20 cellular contexts compared by ENCODE assay signal in genomic region chr12:68825569-68826217, GRCh38. TPM values are rescaled to one million over a fixed set of nuclear protein-coding genes. Genes with fewer than 3 reads are reported as not detected.
DNase-seq lines count a peak whose midpoint lies in the region; ATAC-seq and TF ChIP-seq lines count a peak whose summit lies in the region.
"Had no signal": no experiment of that assay in that cellular context is flagged by ENCODE, and none has a peak within 500 bp of the region (broad histone marks: within the 10 kb centered on the region; RNA-seq: fewer than 3 reads in every experiment).

No MANE protein-coding gene starts in this region.

- no peak overlapping the region for H3K4me3 Mint-ChIP-seq in activated CD8-positive, alpha-beta memory T cell treated with anti-CD3 and anti-CD28 coated beads, Interleukin-2, amount 10 ng/mL, durations not matched to agents 7 days and 5 days
- no peak overlapping the region for H3K4me3 Mint-ChIP-seq in CD8-positive, alpha-beta T cell
- no peak overlapping the region for H3K4me3 Mint-ChIP-seq in activated T-helper 2 cell treated with anti-CD3 and anti-CD28 coated beads, Interferon-gamma antibody, Interleukin-2, Interleukin-4, amounts not matched to agents 10 μg/mL and 5 μg/mL and 100 μg/mL, durations not matched to agents 14 hours and 24 hours and 36 hours (ENCODE audit: low read depth)
- H3K4me3 Mint-ChIP-seq in naive thymus-derived CD8-positive, alpha-beta T cell = no peak overlapping the region
- H3K4me3 Mint-ChIP-seq in Caco-2 (ENCODE audit: unreplicated experiment) = no peak overlapping the region

- TF ChIP-seq POLR2A in sigmoid colon (IDR thresholded peaks at IDR 0.05) = no peak

- no peaks in the 10 kb centered on the region for H3K27me3 Mint-ChIP-seq in activated CD8-positive, alpha-beta memory T cell treated with anti-CD3 and anti-CD28 coated beads, Interleukin-2, amount 10 ng/mL, durations not matched to agents 7 days and 5 days
- H3K27me3 Mint-ChIP-seq in CD8-positive, alpha-beta T cell (ENCODE audit: low read depth) = no peaks in the 10 kb centered on the region
- H3K27me3 Mint-ChIP-seq in activated T-helper 2 cell treated with anti-CD3 and anti-CD28 coated beads, Interferon-gamma antibody, Interleukin-2, Interleukin-4, amounts not matched to agents 10 μg/mL and 5 μg/mL and 100 μg/mL, durations not matched to agents 14 hours and 24 hours and 36 hours (ENCODE audit: low read depth) = no peaks in the 10 kb centered on the region
- H3K27me3 Mint-ChIP-seq in naive thymus-derived CD8-positive, alpha-beta T cell = no peaks in the 10 kb centered on the region
- no peaks in the 10 kb centered on the region for H3K27me3 Mint-ChIP-seq in Caco-2 (ENCODE audit: insufficient read depth, unreplicated experiment)

- no peak overlapping the region for H3K27ac ChIP-seq in CD8-positive, alpha-beta T cell (ENCODE audit: low read depth, low read length)
- H3K27ac ChIP-seq in sigmoid colon = no peak overlapping the region
- H3K27ac ChIP-seq: ovary, testis had no signal

- no TSS peak for BruUV-seq in Caco-2 (replicated peaks; lab: Mats Ljungman, UMichigan)

- intact Hi-C loops in CD8-positive, alpha-beta T cell (cut with DNase I, micrococcal nuclease) = loop anchor here in 1 of 2 experiments (10.0 kb wide), 1 partner anchor 539 kb away; no protein-coding TSS in a partner anchor
- intact Hi-C loops in activated T-helper 2 cell treated with anti-CD3 and anti-CD28 coated beads, Interferon-gamma antibody, Interleukin-2, Interleukin-4, amounts not matched to agents 10 μg/mL and 5 μg/mL and 100 μg/mL, durations not matched to agents 14 hours and 24 hours and 36 hours (cut with micrococcal nuclease) = loop anchor here (2.0 kb wide), 1 partner anchor 17 kb away; the partner anchor contains the start of gene MDM2
- intact Hi-C loops in sigmoid colon (cut with DNase I) (no loop called here), Caco-2 (cut with micrococcal nuclease; ENCODE audit: unreplicated experiment) (no loop called here)

- no peaks in the 10 kb centered on the region for H3K4me1 ChIP-seq in CD8-positive, alpha-beta T cell (ENCODE audit: insufficient read depth, low read length)
- no peaks in the 10 kb centered on the region for H3K4me1 ChIP-seq in sigmoid colon
- H3K4me1 ChIP-seq in Caco-2 = no peaks in the 10 kb centered on the region
- H3K4me1 ChIP-seq: testis had no signal

- H3K27ac Mint-ChIP-seq in activated CD8-positive, alpha-beta memory T cell treated with anti-CD3 and anti-CD28 coated beads, Interleukin-2, amount 10 ng/mL, durations not matched to agents 7 days and 5 days = peak overlapping the region; percentile 28
- H3K27ac Mint-ChIP-seq in CD8-positive, alpha-beta T cell = peak overlapping the region; percentile 77
- H3K27ac Mint-ChIP-seq in activated T-helper 2 cell treated with anti-CD3 and anti-CD28 coated beads, Interferon-gamma antibody, Interleukin-2, Interleukin-4, amounts not matched to agents 10 μg/mL and 5 μg/mL and 100 μg/mL, durations not matched to agents 14 hours and 24 hours and 36 hours = peak overlapping the region; percentile 44
- H3K27ac Mint-ChIP-seq in naive thymus-derived CD8-positive, alpha-beta T cell = peak overlapping the region in 8 of 10 donors; percentile 7 to 87 (median 58)
- H3K27ac Mint-ChIP-seq in Caco-2 (ENCODE audit: unreplicated experiment) = no peak overlapping the region

- peaks cover 53% of the 10 kb centered on the region for H3K36me3 Mint-ChIP-seq in activated CD8-positive, alpha-beta memory T cell treated with anti-CD3 and anti-CD28 coated beads, Interleukin-2, amount 10 ng/mL, durations not matched to agents 7 days and 5 days
- peaks cover 69% of the 10 kb centered on the region for H3K36me3 Mint-ChIP-seq in CD8-positive, alpha-beta T cell
- peaks cover 79% of the 10 kb centered on the region for H3K36me3 Mint-ChIP-seq in activated T-helper 2 cell treated with anti-CD3 and anti-CD28 coated beads, Interferon-gamma antibody, Interleukin-2, Interleukin-4, amounts not matched to agents 10 μg/mL and 5 μg/mL and 100 μg/mL, durations not matched to agents 14 hours and 24 hours and 36 hours (ENCODE audit: low read depth)
- peaks cover 11 to 88% (median 21%) of the 10 kb centered on the region in 3 donors for H3K36me3 Mint-ChIP-seq in naive thymus-derived CD8-positive, alpha-beta T cell
- peaks cover 88% of the 10 kb centered on the region for H3K36me3 Mint-ChIP-seq in Caco-2 (ENCODE audit: insufficient read depth, unreplicated experiment)

- POLR2A ChIA-PET in CD8-positive, alpha-beta T cell (lab: Charles Lee) = no interaction called here
- POLR2A ChIA-PET in naive thymus-derived CD8-positive, alpha-beta T cell (lab: Charles Lee) = no interaction called here
- POLR2A ChIA-PET in Caco-2 (lab: Charles Lee) = no interaction called here

- no peaks in the 10 kb centered on the region for H3K9me3 Mint-ChIP-seq in activated CD8-positive, alpha-beta memory T cell treated with anti-CD3 and anti-CD28 coated beads, Interleukin-2, amount 10 ng/mL, durations not matched to agents 7 days and 5 days (ENCODE audit: low read depth)
- no peaks in the 10 kb centered on the region for H3K9me3 Mint-ChIP-seq in CD8-positive, alpha-beta T cell
- no peaks in the 10 kb centered on the region for H3K9me3 Mint-ChIP-seq in activated T-helper 2 cell treated with anti-CD3 and anti-CD28 coated beads, Interferon-gamma antibody, Interleukin-2, Interleukin-4, amounts not matched to agents 10 μg/mL and 5 μg/mL and 100 μg/mL, durations not matched to agents 14 hours and 24 hours and 36 hours
- H3K9me3 Mint-ChIP-seq in naive thymus-derived CD8-positive, alpha-beta T cell = no peaks in the 10 kb centered on the region
- H3K9me3 Mint-ChIP-seq in Caco-2 (ENCODE audit: unreplicated experiment) = no peaks in the 10 kb centered on the region

- TF ChIP-seq CTCF in CD8-positive, alpha-beta T cell (IDR thresholded peaks at IDR 0.05) = no peak
- TF ChIP-seq CTCF in sigmoid colon (IDR thresholded peaks at IDR 0.05) = no peak
- TF ChIP-seq CTCF in Caco-2 (IDR thresholded peaks at IDR 0.05; ENCODE audit: insufficient read depth in 1 of 2, low read depth in 1 of 2, low read length in 1 of 2, severe bottlenecking in 1 of 2, unreplicated experiment in 1 of 2) = no peak
- no peak for TF ChIP-seq CTCF in omental fat pad (IDR thresholded peaks at IDR 0.05)

- H3K4me1 Mint-ChIP-seq in activated CD8-positive, alpha-beta memory T cell treated with anti-CD3 and anti-CD28 coated beads, Interleukin-2, amount 10 ng/mL, durations not matched to agents 7 days and 5 days = peaks cover 28% of the 10 kb centered on the region
- H3K4me1 Mint-ChIP-seq in CD8-positive, alpha-beta T cell (ENCODE audit: low read depth) = peaks cover 18% of the 10 kb centered on the region
- peaks cover 23% of the 10 kb centered on the region for H3K4me1 Mint-ChIP-seq in activated T-helper 2 cell treated with anti-CD3 and anti-CD28 coated beads, Interferon-gamma antibody, Interleukin-2, Interleukin-4, amounts not matched to agents 10 μg/mL and 5 μg/mL and 100 μg/mL, durations not matched to agents 14 hours and 24 hours and 36 hours (ENCODE audit: low read depth)
- peaks cover 5 to 20% (median 12%) of the 10 kb centered on the region in 4 donors for H3K4me1 Mint-ChIP-seq in naive thymus-derived CD8-positive, alpha-beta T cell
- peaks cover 5% of the 10 kb centered on the region for H3K4me1 Mint-ChIP-seq in Caco-2 (ENCODE audit: low read depth, unreplicated experiment)

- peaks cover 34% of the 10 kb centered on the region for H3K36me3 ChIP-seq in CD8-positive, alpha-beta T cell (ENCODE audit: insufficient read depth, low read length)
- H3K36me3 ChIP-seq in sigmoid colon (peaks cover 31 to 92% (median 48%) of the 10 kb centered on the region in 4 donors), Caco-2 (ENCODE audit: control insufficient read depth, insufficient read depth, low read length) (peaks cover 3% of the 10 kb centered on the region)
- H3K36me3 ChIP-seq: ovary had no signal

- no peaks in the 10 kb centered on the region for H3K9me3 ChIP-seq in CD8-positive, alpha-beta T cell (ENCODE audit: low read length)
- H3K9me3 ChIP-seq in sigmoid colon = no peaks in the 10 kb centered on the region
- H3K9me3 ChIP-seq in Caco-2 = no peaks in the 10 kb centered on the region
- H3K9me3 ChIP-seq: adrenal gland, ovary, testis had no signal

- no peak for DNase-seq in activated CD8-positive, alpha-beta memory T cell treated with anti-CD3 and anti-CD28 coated beads, Interleukin-2, amount 10 ng/mL, durations not matched to agents 7 days and 5 days
- DNase-seq in activated CD8-positive, alpha-beta memory T cell treated with anti-CD3 and anti-CD28 coated beads, Interleukin-2, amount 50 U/mL, for 4 hours = no peak
- no peak for DNase-seq in CD8-positive, alpha-beta T cell
- no peak for DNase-seq in activated T-helper 2 cell treated with anti-CD3 and anti-CD28 coated beads, Interferon-gamma antibody, Interleukin-2, Interleukin-4, amounts not matched to agents 10 μg/mL and 5 μg/mL and 100 μg/mL, durations not matched to agents 14 hours and 24 hours and 36 hours (ENCODE audit: low spot score)
- no peak for DNase-seq in naive thymus-derived CD8-positive, alpha-beta T cell
- DNase-seq in sigmoid colon (no peak), Caco-2 (no peak), omental fat pad (ENCODE audit: low spot score) (no peak)
- DNase-seq: activated CD4-positive, alpha-beta T cell treated with anti-CD3 and anti-CD28 coated beads for 4 hours; adrenal gland; C1 segment of cervical spinal cord; DMS153; GF-D8; H7; NCI-H1436 treated with DMSO at 0.1 percent for 48 hours; NCI-H69; ovary; right cardiac atrium; testis had no signal

- no peak for ATAC-seq in activated CD8-positive, alpha-beta memory T cell treated with anti-CD3 and anti-CD28 coated beads, Interleukin-2, amount 10 ng/mL, durations not matched to agents 7 days and 5 days
- no peak for ATAC-seq in CD8-positive, alpha-beta T cell
- ATAC-seq in naive thymus-derived CD8-positive, alpha-beta T cell = no peak
- ATAC-seq in omental fat pad (ENCODE audit: low FRiP score) = no peak
- ATAC-seq: right cardiac atrium had no signal

- WGBS in sigmoid colon, 2 donors = 91 to 96% methylated on average over 11 of the region's 11 CpGs

- H3K4me3 ChIP-seq in CD8-positive, alpha-beta T cell (ENCODE audit: low read depth, low read length) = no peak overlapping the region
- H3K4me3 ChIP-seq in sigmoid colon = no peak overlapping the region
- H3K4me3 ChIP-seq in Caco-2 (ENCODE audit: low read depth, low read length) = no peak overlapping the region
- H3K4me3 ChIP-seq: adrenal gland, lung, ovary, testis had no signal

- no peak for TF ChIP-seq EP300 in sigmoid colon (IDR thresholded peaks at IDR 0.05)

- CTCF ChIA-PET in activated CD8-positive, alpha-beta memory T cell treated with anti-CD3 and anti-CD28 coated beads, Interleukin-2, amount 10 ng/mL, durations not matched to agents 7 days and 5 days (lab: Charles Lee) = no interaction called here
- CTCF ChIA-PET in CD8-positive, alpha-beta T cell (lab: Charles Lee) = interaction anchor here (0.6 kb wide), 1 partner anchor 125 kb away, joined by 3 read pairs; no protein-coding TSS in a partner anchor
- CTCF ChIA-PET in Caco-2 (lab: Charles Lee) = no interaction called here

- H3K27me3 ChIP-seq in CD8-positive, alpha-beta T cell (ENCODE audit: insufficient read depth, low read length) = no peaks in the 10 kb centered on the region
- no peaks in the 10 kb centered on the region for H3K27me3 ChIP-seq in sigmoid colon
- no peaks in the 10 kb centered on the region for H3K27me3 ChIP-seq in Caco-2 (replicated peaks; ENCODE audit: control insufficient read depth, insufficient read depth, low read length)
- H3K27me3 ChIP-seq: adrenal gland, ovary, testis had no signal

RNA-seq across cellular contexts. Expression of gene MDM2, which starts 17.7 kb away (rescaled TPM):
- total RNA-seq in activated CD8-positive, alpha-beta memory T cell treated with anti-CD3 and anti-CD28 coated beads, Interleukin-2, amount 10 ng/mL, durations not matched to agents 7 days and 5 days = 100 to 1,000 TPM; 235 to 253 TPM
- total RNA-seq in CD8-positive, alpha-beta T cell = 10 to 100 TPM; 95.1 to 98.0 TPM
- total RNA-seq in activated T-helper 2 cell treated with anti-CD3 and anti-CD28 coated beads, Interferon-gamma antibody, Interleukin-2, Interleukin-4, amounts not matched to agents 10 μg/mL and 5 μg/mL and 100 μg/mL, durations not matched to agents 14 hours and 24 hours and 36 hours = 180 and 194 TPM in 2 replicates
- total RNA-seq in naive thymus-derived CD8-positive, alpha-beta T cell = 10 to 100 TPM; 85.1 to 90.4 TPM
- polyA plus RNA-seq in naive thymus-derived CD8-positive, alpha-beta T cell = 10 to 100 TPM in 2 of 3 donors, 1 to 10 TPM in 1; 7.6 to 17.9 (median 12.8) TPM
- total RNA-seq in sigmoid colon (10 to 100 TPM; 44.2 to 55.4 (median 47.8) TPM), Caco-2 (2022) (113 and 118 TPM in 2 replicates), omental fat pad (10 to 100 TPM; 44.3 to 84.2 (median 70.1) TPM)
- 10 to 100 TPM in 2 of 3 donors, 1 to 10 TPM in 1; 6.0 to 34.5 (median 20.8) TPM for polyA plus RNA-seq in sigmoid colon
